Comparison of ENCODE assay signal across 8 cellular contexts in the genomic region with DNA sequence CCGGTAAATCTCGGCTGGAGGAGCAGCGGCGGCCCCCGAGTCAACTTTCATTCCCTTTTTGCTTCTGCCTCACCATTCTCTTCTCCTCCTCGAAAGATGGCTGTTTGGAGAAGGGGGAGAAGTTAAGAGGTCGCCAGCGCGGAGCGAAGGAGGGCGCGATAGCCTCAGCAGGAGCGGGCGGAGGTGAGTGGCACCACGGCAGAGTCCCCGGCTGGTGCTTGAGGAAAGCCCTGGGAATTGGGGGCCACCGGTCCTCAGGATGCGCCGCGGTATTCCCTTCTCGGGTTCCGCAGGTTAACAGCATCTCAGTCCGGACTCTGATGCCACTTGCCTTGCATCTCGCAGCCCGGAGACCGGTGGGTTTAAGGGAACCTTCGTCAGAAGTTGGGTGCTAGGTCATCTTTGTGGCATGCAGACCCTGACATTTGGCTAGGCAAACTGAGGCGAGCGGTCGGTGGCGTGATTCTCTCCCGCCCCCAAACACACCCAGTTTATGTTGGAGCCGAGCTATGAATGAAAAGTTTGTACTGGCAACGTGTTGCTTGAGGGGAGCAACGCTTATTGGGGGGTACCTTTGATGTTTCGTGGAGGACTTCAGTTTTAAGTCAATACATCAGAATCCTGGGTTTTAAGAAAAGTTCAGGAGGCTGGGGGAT. TPM values are rescaled to one million over a fixed set of nuclear protein-coding genes. Genes with fewer than 3 reads are reported as not detected.
A peak's percentile ranks its signal among the peaks of the same experiment; 100 is the strongest.
DNase-seq lines count a peak whose midpoint lies in the region; ATAC-seq, FAIRE-seq and TF ChIP-seq lines count a peak whose summit lies in the region.

No MANE protein-coding gene starts in this region.

- peaks cover 0 to 23% (median 0%) of the 10 kb centered on the region in 9 donors for H3K27me3 ChIP-seq in heart left ventricle

- H3K9me3 Mint-ChIP-seq in activated T-cell treated with anti-CD3 and anti-CD28 coated beads, Interleukin-2, amount 50 U/mL, for 24 hours, result peaks cover 7% of the 10 kb centered on the region
- H3K9me3 Mint-ChIP-seq in activated B cell treated with CpG ODN at 0.5 μM for 24 hours (peaks cover 8% of the 10 kb centered on the region), progenitor cell of endocrine pancreas (ENCODE audit: low read depth) (no peaks in the 10 kb centered on the region)

- H3K27ac Mint-ChIP-seq in activated T-cell treated with anti-CD3 and anti-CD28 coated beads, Interleukin-2, amount 50 U/mL, for 24 hours, result no peak overlapping the region
- H3K27ac Mint-ChIP-seq in activated B cell treated with CpG ODN at 0.5 μM for 24 hours (no peak overlapping the region), progenitor cell of endocrine pancreas (peak overlapping the region; percentile 88)

- H3K27ac ChIP-seq in heart left ventricle, result peak overlapping the region in 7 of 12 donors; percentile 7 to 47 (median 37)

- H3K4me1 Mint-ChIP-seq in activated T-cell treated with anti-CD3 and anti-CD28 coated beads, Interleukin-2, amount 50 U/mL, for 24 hours (ENCODE audit: low read depth), result peaks cover 5% of the 10 kb centered on the region
- H3K4me1 Mint-ChIP-seq in activated B cell treated with CpG ODN at 0.5 μM for 24 hours (peaks cover 8% of the 10 kb centered on the region), progenitor cell of endocrine pancreas (ENCODE audit: low read depth) (peaks cover 10% of the 10 kb centered on the region)

- peak overlapping the region; percentile 39 to 93 (median 83) for H3K4me3 ChIP-seq in heart left ventricle

- no peak for ATAC-seq in activated B cell treated with CpG ODN at 0.5 μM for 24 hours (ENCODE audit: low read depth)
- ATAC-seq in heart left ventricle, result peak in 3 of 4 donors; percentile 21 to 43 (median 22)

- no peaks in the 10 kb centered on the region for H3K36me3 ChIP-seq in heart left ventricle

- H3K4me3 Mint-ChIP-seq in activated T-cell treated with anti-CD3 and anti-CD28 coated beads, Interleukin-2, amount 50 U/mL, for 24 hours, result peak overlapping the region; percentile 65
- peak overlapping the region; percentile 80 for H3K4me3 Mint-ChIP-seq in activated B cell treated with CpG ODN at 0.5 μM for 24 hours
- peak overlapping the region; percentile 80 for H3K4me3 Mint-ChIP-seq in progenitor cell of endocrine pancreas (ENCODE audit: low read depth)

- POLR2A ChIA-PET in activated B cell treated with CpG ODN at 0.5 μM for 24 hours (lab: Charles Lee), result no interaction called here

- no peak for TF ChIP-seq CTCF in activated B cell treated with CpG ODN at 0.5 μM for 24 hours (IDR thresholded peaks at IDR 0.05)
- TF ChIP-seq CTCF in heart left ventricle (IDR thresholded peaks at IDR 0.05), result no peak
- TF ChIP-seq CTCF in progenitor cell of endocrine pancreas (IDR thresholded peaks at IDR 0.05; ENCODE audit: unreplicated experiment), result no peak

- peaks cover 0 to 18% (median 9%) of the 10 kb centered on the region in 12 donors for H3K4me1 ChIP-seq in heart left ventricle

- CTCF ChIA-PET in activated B cell treated with CpG ODN at 0.5 μM for 24 hours (lab: Charles Lee), result no interaction called here

- H3K9me3 ChIP-seq in heart left ventricle, result peaks cover 0 to 4% (median under 1%) of the 10 kb centered on the region in 12 donors

- peaks cover 44% of the 10 kb centered on the region for H3K27me3 Mint-ChIP-seq in activated T-cell treated with anti-CD3 and anti-CD28 coated beads, Interleukin-2, amount 50 U/mL, for 24 hours
- H3K27me3 Mint-ChIP-seq in activated B cell treated with CpG ODN at 0.5 μM for 24 hours (peaks cover 32% of the 10 kb centered on the region), progenitor cell of endocrine pancreas (peaks cover 52% of the 10 kb centered on the region)

- 4 to 10% (median 5%) methylated on average over 33 to 36 of the region's 36 CpGs for WGBS in heart left ventricle, 4 donors

- no peak for TF ChIP-seq POLR2A in heart left ventricle (IDR thresholded peaks at IDR 0.05)

- no peaks in the 10 kb centered on the region for H3K36me3 Mint-ChIP-seq in activated T-cell treated with anti-CD3 and anti-CD28 coated beads, Interleukin-2, amount 50 U/mL, for 24 hours (ENCODE audit: low read depth)
- no peaks in the 10 kb centered on the region for H3K36me3 Mint-ChIP-seq in activated B cell treated with CpG ODN at 0.5 μM for 24 hours (ENCODE audit: low read depth)
- no peaks in the 10 kb centered on the region for H3K36me3 Mint-ChIP-seq in progenitor cell of endocrine pancreas (ENCODE audit: insufficient read depth)

- peak; percentile 29 for DNase-seq in activated T-cell treated with anti-CD3 and anti-CD28 coated beads, Interleukin-2, amount 50 U/mL, for 24 hours
- no peak for DNase-seq in activated T-cell treated with anti-CD3 and anti-CD28 coated beads, Interleukin-2, amount 50 U/mL, for 1 hour
- DNase-seq in activated B cell treated with CpG ODN at 0.5 μM for 24 hours (no peak), heart left ventricle (peak in 2 of 5 donors; percentile 25 to 57), progenitor cell of endocrine pancreas (ENCODE audit: low spot score, unreplicated experiment) (peak; percentile 12), RCC 7860 (ENCODE audit: low spot score) (no peak), D341Med (ENCODE audit: low spot score) (no peak), GM19240 (ENCODE audit: insufficient read length, low spot score) (no peak)

- FAIRE-seq in RCC 7860 (lab: Jason Lieb, UNC), result no peak

- intact Hi-C loops in activated B cell treated with CpG ODN at 0.5 μM for 24 hours (cut with micrococcal nuclease) (loop anchor here (10.0 kb wide), 1 partner anchor 402 kb away; no protein-coding TSS in a partner anchor), heart left ventricle (cut with DNase I) (loop anchor here in 4 of 10 donors (5.0 to 10.0 kb wide), 6 partner anchors 68 to 248 kb away; no protein-coding TSS in a partner anchor)

RNA-seq across cellular contexts. Expression of gene PRPS1L1, which starts 59.5 kb away (rescaled TPM):
- not detected in 2 replicates for total RNA-seq in activated B cell treated with CpG ODN at 0.5 μM for 24 hours
- total RNA-seq in heart left ventricle, result not detected
- not detected for polyA plus RNA-seq in heart left ventricle
- total RNA-seq in progenitor cell of endocrine pancreas, result not detected in 2 replicates

Comparison
In these comparisons a context has a peak if more than half of its experiments do, and no peak if none do; other contexts are left out.
1. DNase-seq: peak in activated T-cell treated with anti-CD3 and anti-CD28 coated beads, Interleukin-2, amount 50 U/mL, for 24 hours (single experiment) and progenitor cell of endocrine pancreas (single experiment); none in activated T-cell treated with anti-CD3 and anti-CD28 coated beads, Interleukin-2, amount 50 U/mL, for 1 hour (single experiment), activated B cell treated with CpG ODN at 0.5 μM for 24 hours (single experiment), RCC 7860 (single experiment), D341Med (single experiment) and GM19240 (single experiment).
2. Peak in every context shown above with its lines, with median percentiles within 50 percentile points of each other: H3K4me3 Mint-ChIP-seq.